ENCODE assay signal across 7 cellular contexts in genomic region chr7:150910285-150910995, GRCh38. TPM values are rescaled to one million over a fixed set of nuclear protein-coding genes. Genes with fewer than 3 reads are reported as not detected.
"Had no signal": no experiment of that assay in that cellular context is flagged by ENCODE, and none has a peak within 500 bp of the region (broad histone marks: within the 10 kb centered on the region; RNA-seq: fewer than 3 reads in every experiment).

No MANE protein-coding gene starts in this region.

RNA-seq across cellular contexts. Expression of gene AOC1, which starts 58.1 kb away (rescaled TPM):
- total RNA-seq: activated CD4-positive, alpha-beta memory T cell treated with anti-CD3 and anti-CD28 coated beads for 36 hours; activated CD4-positive, alpha-beta T cell treated with anti-CD3 and anti-CD28 coated beads, Interleukin-2, amount 10 ng/mL, durations not matched to agents 7 days and 5 days; activated CD8-positive, alpha-beta memory T cell treated with anti-CD3 and anti-CD28 coated beads for 36 hours; activated naive CD8-positive, alpha-beta T cell treated with anti-CD3 and anti-CD28 coated beads, Interleukin-2, amount 10 ng/mL, durations not matched to agents 7 days and 5 days; activated T-cell treated with anti-CD3 and anti-CD28 coated beads, Interleukin-2, amount 50 U/mL, for 72 hours; NCI-H460; OCI-LY7 had no signal
